ENCODE assay signal across 9 cellular contexts in genomic region chr17:7481842-7482741, GRCh38. TPM values are rescaled to one million over a fixed set of nuclear protein-coding genes. Genes with fewer than 3 reads are reported as not detected.
A peak's percentile ranks its signal among the peaks of the same experiment; 100 is the strongest.
DNase-seq lines count a peak whose midpoint lies in the region; ATAC-seq and TF ChIP-seq lines count a peak whose summit lies in the region.
"Not testable (repeated sequence)": the region's sequence is repeated elsewhere in the genome, so short reads cannot be mapped to it uniquely, and the experiment has no call there.
"Had no signal": no experiment of that assay in that cellular context is flagged by ENCODE, and none has a peak within 500 bp of the region (broad histone marks: within the 10 kb centered on the region; RNA-seq: fewer than 3 reads in every experiment).

No MANE protein-coding gene starts in this region.

- not testable (repeated sequence) for H3K9ac ChIP-seq in OCI-LY1 (ENCODE audit: low read length); endodermal cell (ENCODE audit: extremely low read depth, low read length, poor library complexity, severe bottlenecking); muscle layer of colon (ENCODE audit: low read length)

- peaks cover 15% of the 10 kb centered on the region for H3K36me3 Mint-ChIP-seq in activated naive CD4-positive, alpha-beta T cell treated with anti-CD3 and anti-CD28 coated beads for 36 hours (ENCODE audit: low read depth)
- H3K36me3 Mint-ChIP-seq in endodermal cell (ENCODE audit: low read depth), result not testable (repeated sequence)
- H3K36me3 Mint-ChIP-seq in stimulated activated effector memory CD8-positive, alpha-beta T cell treated with anti-CD3 and anti-CD28 coated beads, Interleukin-12 subunit alpha, Interleukin-12 subunit beta, amount 100 ng/mL, for 72 hours, result peaks cover 65% of the 10 kb centered on the region

- H3K27me3 Mint-ChIP-seq in activated naive CD4-positive, alpha-beta T cell treated with anti-CD3 and anti-CD28 coated beads for 36 hours (ENCODE audit: low read depth); endodermal cell (ENCODE audit: insufficient read depth): not testable (repeated sequence)

- not testable (repeated sequence) for H3F3A ChIP-seq in OCI-LY1 (ENCODE audit: insufficient read depth, low read length)

- TF ChIP-seq CTCF in 22Rv1 (IDR thresholded peaks at IDR 0.05); OCI-LY1 (IDR thresholded peaks at IDR 0.05; ENCODE audit: low read length); endodermal cell (conservative IDR thresholded peaks at IDR 0.05): not testable (repeated sequence)

- DNase-seq in activated naive CD4-positive, alpha-beta T cell treated with anti-CD3 and anti-CD28 coated beads for 36 hours; endodermal cell; stimulated activated effector memory CD8-positive, alpha-beta T cell treated with anti-CD3 and anti-CD28 coated beads, Interleukin-12 subunit alpha, Interleukin-12 subunit beta, amount 100 ng/mL, for 72 hours (ENCODE audit: low spot score in 2 of 2): not testable (repeated sequence)

- H3K4me1 Mint-ChIP-seq in activated naive CD4-positive, alpha-beta T cell treated with anti-CD3 and anti-CD28 coated beads for 36 hours (ENCODE audit: low read depth), result peaks cover 68% of the 10 kb centered on the region
- H3K4me1 Mint-ChIP-seq in endodermal cell, result peaks cover 56% of the 10 kb centered on the region
- H3K4me1 Mint-ChIP-seq in stimulated activated effector memory CD8-positive, alpha-beta T cell treated with anti-CD3 and anti-CD28 coated beads, Interleukin-12 subunit alpha, Interleukin-12 subunit beta, amount 100 ng/mL, for 72 hours, result peaks cover 76% of the 10 kb centered on the region

- H3K27ac ChIP-seq in 22Rv1 (peak overlapping the region; percentile 18; the same call in 1 of the 2 replicates), OCI-LY1 (ENCODE audit: low read depth, low read length, poor library complexity, severe bottlenecking) (peak overlapping the region; percentile 98), muscle layer of colon (ENCODE audit: low read depth, low read length) (peak overlapping the region; percentile 99)
- H3K27ac ChIP-seq in endodermal cell (ENCODE audit: low read depth, low read length), result not testable (repeated sequence)

- H3K4me3 Mint-ChIP-seq in activated naive CD4-positive, alpha-beta T cell treated with anti-CD3 and anti-CD28 coated beads for 36 hours, result peak overlapping the region; percentile 93
- H3K4me3 Mint-ChIP-seq in endodermal cell, result peak overlapping the region; percentile 88
- peak overlapping the region; percentile 100 for H3K4me3 Mint-ChIP-seq in stimulated activated effector memory CD8-positive, alpha-beta T cell treated with anti-CD3 and anti-CD28 coated beads, Interleukin-12 subunit alpha, Interleukin-12 subunit beta, amount 100 ng/mL, for 72 hours

- intact Hi-C loops in activated naive CD4-positive, alpha-beta T cell treated with anti-CD3 and anti-CD28 coated beads for 36 hours (cut with micrococcal nuclease), result loop anchor here (5.0 to 10.0 kb wide), 3 partner anchors 150 to 840 kb away; partner anchors contain the start of genes KIAA0753, PER1 and TXNDC17

- not testable (repeated sequence) for H2AFZ ChIP-seq in OCI-LY1 (ENCODE audit: low read length)

- WGBS in endodermal cell (ENCODE audit: insufficient coverage in 1 of 2, insufficient read length in 1 of 2), 2 experiments, result 93 to 95% methylated on average over 13 to 30 of the region's 31 CpGs

- CTCF ChIA-PET in activated naive CD4-positive, alpha-beta T cell treated with anti-CD3 and anti-CD28 coated beads for 36 hours (lab: Charles Lee), result not testable (repeated sequence)

- not testable (repeated sequence) for H3K4me3 ChIP-seq in OCI-LY1 (ENCODE audit: low read depth, low read length, poor library complexity, severe bottlenecking); endodermal cell (ENCODE audit: low read length); muscle layer of colon (ENCODE audit: low read depth in 1 of 2, low read length in 2 of 2)

- not testable (repeated sequence) for H3K36me3 ChIP-seq in OCI-LY1 (ENCODE audit: insufficient read depth, low read length); muscle layer of colon (ENCODE audit: insufficient read depth, low read length)
- H3K36me3 ChIP-seq in endodermal cell (ENCODE audit: control insufficient read depth, insufficient read depth, low read length), result peaks cover 13% of the 10 kb centered on the region

- H3K4me2 ChIP-seq in OCI-LY1 (ENCODE audit: low read length), result not testable (repeated sequence)

- H3K27me3 ChIP-seq in OCI-LY1 (ENCODE audit: insufficient read depth, low read length); endodermal cell (ENCODE audit: control insufficient read depth, insufficient read depth, low read length, poor library complexity, severe bottlenecking); muscle layer of colon (ENCODE audit: control insufficient read depth in 1 of 2, insufficient read depth in 2 of 2, low read length in 2 of 2): not testable (repeated sequence)

- H3K9me2 ChIP-seq in OCI-LY1 (ENCODE audit: low read depth, low read length), result not testable (repeated sequence)

- peaks cover 23% of the 10 kb centered on the region for H3K79me2 ChIP-seq in OCI-LY1 (ENCODE audit: insufficient read depth, low read length)

- peak overlapping the region; percentile 100 for H3K27ac Mint-ChIP-seq in activated naive CD4-positive, alpha-beta T cell treated with anti-CD3 and anti-CD28 coated beads for 36 hours
- peak overlapping the region; percentile 99 for H3K27ac Mint-ChIP-seq in endodermal cell
- H3K27ac Mint-ChIP-seq in stimulated activated effector memory CD8-positive, alpha-beta T cell treated with anti-CD3 and anti-CD28 coated beads, Interleukin-12 subunit alpha, Interleukin-12 subunit beta, amount 100 ng/mL, for 72 hours, result peak overlapping the region; percentile 100

- ATAC-seq in stimulated activated effector memory CD8-positive, alpha-beta T cell treated with anti-CD3 and anti-CD28 coated beads, Interleukin-12 subunit alpha, Interleukin-12 subunit beta, amount 100 ng/mL, for 72 hours, result not testable (repeated sequence)

- H3K9me3 ChIP-seq in OCI-LY1 (ENCODE audit: low read length); endodermal cell (ENCODE audit: control insufficient read depth, low read length); muscle layer of colon (ENCODE audit: low read length): not testable (repeated sequence)

- not testable (repeated sequence) for H4K20me1 ChIP-seq in OCI-LY1 (ENCODE audit: insufficient read depth, low read length)

- H3K4me1 ChIP-seq in OCI-LY1 (ENCODE audit: insufficient read depth, low read length, severe bottlenecking) (peaks cover 55% of the 10 kb centered on the region), muscle layer of colon (ENCODE audit: insufficient read depth, low read length) (peaks cover 37% of the 10 kb centered on the region)
- not testable (repeated sequence) for H3K4me1 ChIP-seq in endodermal cell (ENCODE audit: control insufficient read depth, insufficient read depth, low read length)

- not testable (repeated sequence) for H3K9me3 Mint-ChIP-seq in activated naive CD4-positive, alpha-beta T cell treated with anti-CD3 and anti-CD28 coated beads for 36 hours; endodermal cell; stimulated activated effector memory CD8-positive, alpha-beta T cell treated with anti-CD3 and anti-CD28 coated beads, Interleukin-12 subunit alpha, Interleukin-12 subunit beta, amount 100 ng/mL, for 72 hours

RNA-seq across cellular contexts. Expression of gene SLC35G6, which starts 0.8 kb away (rescaled TPM):
- not detected for total RNA-seq in activated naive CD4-positive, alpha-beta T cell treated with anti-CD3 and anti-CD28 coated beads for 36 hours
- under 1 TPM in 1 of 2 donors, not detected in 1; 0.33 TPM for total RNA-seq in endodermal cell
- polyA plus RNA-seq in endodermal cell (2013, experiment 1 of 2), result not detected
- not detected for polyA plus RNA-seq in endodermal cell (2013, experiment 2 of 2)
- total RNA-seq: lung microvascular endothelial cell, OCI-LY7, pulmonary artery endothelial cell had no signal

RNA-seq across cellular contexts. Expression of gene POLR2A, which starts 2.1 kb away (rescaled TPM):
- total RNA-seq in activated naive CD4-positive, alpha-beta T cell treated with anti-CD3 and anti-CD28 coated beads for 36 hours, result 100 to 1,000 TPM; 204 to 205 TPM
- total RNA-seq in endodermal cell, result 100 to 1,000 TPM; 129 to 189 TPM
- 111 TPM for polyA plus RNA-seq in endodermal cell (2013, experiment 1 of 2)
- polyA plus RNA-seq in endodermal cell (2013, experiment 2 of 2), result 96.6 TPM

RNA-seq across cellular contexts. Expression of gene ZBTB4, which starts 2.7 kb away (rescaled TPM):
- 1 to 10 TPM; 9.2 to 9.4 TPM for total RNA-seq in activated naive CD4-positive, alpha-beta T cell treated with anti-CD3 and anti-CD28 coated beads for 36 hours
- 10 to 100 TPM; 18.8 to 25.5 TPM for total RNA-seq in endodermal cell
- polyA plus RNA-seq in endodermal cell (2013, experiment 1 of 2), result 13.0 TPM
- 12.7 TPM for polyA plus RNA-seq in endodermal cell (2013, experiment 2 of 2)

RNA-seq across cellular contexts. Expression of gene CHRNB1, which starts 37.2 kb away (rescaled TPM):
- total RNA-seq in activated naive CD4-positive, alpha-beta T cell treated with anti-CD3 and anti-CD28 coated beads for 36 hours, result 1 to 10 TPM; 5.1 to 5.9 TPM
- total RNA-seq in endodermal cell, result 10 to 100 TPM in 1 of 2 donors, 1 to 10 TPM in 1; 8.7 to 11.6 TPM
- polyA plus RNA-seq in endodermal cell (2013, experiment 1 of 2), result 17.3 TPM
- polyA plus RNA-seq in endodermal cell (2013, experiment 2 of 2), result 13.0 TPM

RNA-seq across cellular contexts. Expression of gene FGF11, which starts 42.8 kb away (rescaled TPM):
- 1 to 10 TPM; 1.3 to 1.6 TPM for total RNA-seq in activated naive CD4-positive, alpha-beta T cell treated with anti-CD3 and anti-CD28 coated beads for 36 hours
- total RNA-seq in endodermal cell, result 1 to 10 TPM; 4.0 to 8.8 TPM
- polyA plus RNA-seq in endodermal cell (2013, experiment 1 of 2), result 14.4 TPM
- polyA plus RNA-seq in endodermal cell (2013, experiment 2 of 2), result 15.3 TPM
